In the genomic region with DNA sequence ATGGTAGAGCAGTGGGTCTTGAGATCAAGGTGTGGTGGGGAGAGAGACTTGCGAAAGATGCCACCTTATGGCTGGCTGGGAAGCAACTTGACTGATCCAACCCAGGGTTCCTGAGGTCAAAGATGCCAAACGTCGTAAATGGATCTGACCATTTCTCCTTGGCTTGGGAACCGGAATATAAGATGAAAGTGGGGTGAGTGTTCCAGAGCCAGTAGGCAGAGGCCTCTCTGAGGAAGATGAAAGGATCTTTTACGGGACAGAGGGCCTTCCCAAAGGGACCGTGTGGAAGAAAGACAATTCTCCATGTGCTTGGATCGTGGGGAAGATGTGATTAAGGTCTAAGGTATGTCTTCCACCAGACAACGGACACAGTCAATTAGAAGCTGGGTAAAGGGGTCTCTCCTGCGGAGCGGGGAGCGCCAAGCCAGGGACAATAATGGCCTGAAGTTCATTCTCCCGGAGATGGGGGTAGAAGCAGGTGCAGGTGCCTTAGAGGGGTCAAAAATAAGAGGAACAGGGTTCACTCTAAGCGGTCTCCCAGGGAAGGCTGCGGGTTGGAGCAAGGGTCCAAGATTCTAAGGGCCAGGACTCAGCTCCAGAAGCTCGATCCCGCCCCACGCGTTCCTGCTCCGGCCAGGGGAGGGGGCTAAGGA, we compare ENCODE assay signal across 1 cellular context.
TF ChIP-seq lines count a peak whose summit lies in the region.

No MANE protein-coding gene starts in this region.

TF ChIP-seq in HepG2, 621 proteins besides CTCF, POLR2A, EP300 and RAD21:
- TF ChIP-seq DMAP1 (CRISPR knock-in tag; IDR thresholded peaks at IDR 0.05) (no peak), MAZ (IDR thresholded peaks at IDR 0.05; ENCODE audit: borderline replicate concordance, low read depth, low read length) (no peak), MAZ (CRISPR knock-in tag; IDR thresholded peaks at IDR 0.05; ENCODE audit: low read depth) (0 out of 2 replicates have a peak, but pooled peaks have one; percentile 13), NFE2L2 (IDR thresholded peaks at IDR 0.05; ENCODE audit: low read length) (no peak), HDAC2 (CRISPR knock-in tag; IDR thresholded peaks at IDR 0.05) (0 out of 2 replicates have a peak, but pooled peaks have one; percentile 31), YEATS2 (CRISPR knock-in tag; IDR thresholded peaks at IDR 0.05; ENCODE audit: borderline replicate concordance) (no peak), SALL1 (CRISPR knock-in tag; IDR thresholded peaks at IDR 0.05) (peak; percentile 11; the same call in 1 of the 2 replicates), ZNF546 (CRISPR knock-in tag; conservative IDR thresholded peaks at IDR 0.05) (0 out of 2 replicates have a peak, but pooled peaks have one; percentile 43), PHF20 (CRISPR knock-in tag; IDR thresholded peaks at IDR 0.05) (peak; percentile 55; the same call in 1 of the 2 replicates), KDM2A (CRISPR knock-in tag; IDR thresholded peaks at IDR 0.05; ENCODE audit: borderline replicate concordance, low read depth) (0 out of 2 replicates have a peak, but pooled peaks have one; percentile 8), THAP7 (CRISPR knock-in tag; IDR thresholded peaks at IDR 0.05) (no peak), HMGXB4 (CRISPR knock-in tag; IDR thresholded peaks at IDR 0.05; ENCODE audit: borderline replicate concordance in 1 of 2, low read depth in 1 of 2) (0 out of 4 replicates have a peak, but pooled peaks have one; percentile 16 to 51), ZNF567 (CRISPR knock-in tag; IDR thresholded peaks at IDR 0.05; ENCODE audit: borderline replicate concordance) (0 out of 2 replicates have a peak, but pooled peaks have one; percentile 44), ZNF225 (CRISPR knock-in tag; IDR thresholded peaks at IDR 0.05) (0 out of 2 replicates have a peak, but pooled peaks have one; percentile 29), CEBPG (CRISPR knock-in tag; IDR thresholded peaks at IDR 0.05) (0 out of 2 replicates have a peak, but pooled peaks have one; percentile 9), ZNF605 (CRISPR knock-in tag; IDR thresholded peaks at IDR 0.05) (0 out of 2 replicates have a peak, but pooled peaks have one; percentile 15), ZXDC (CRISPR knock-in tag; IDR thresholded peaks at IDR 0.05) (0 out of 2 replicates have a peak, but pooled peaks have one; percentile 23)
